18 cellular contexts compared by ENCODE assay signal in the genomic region with DNA sequence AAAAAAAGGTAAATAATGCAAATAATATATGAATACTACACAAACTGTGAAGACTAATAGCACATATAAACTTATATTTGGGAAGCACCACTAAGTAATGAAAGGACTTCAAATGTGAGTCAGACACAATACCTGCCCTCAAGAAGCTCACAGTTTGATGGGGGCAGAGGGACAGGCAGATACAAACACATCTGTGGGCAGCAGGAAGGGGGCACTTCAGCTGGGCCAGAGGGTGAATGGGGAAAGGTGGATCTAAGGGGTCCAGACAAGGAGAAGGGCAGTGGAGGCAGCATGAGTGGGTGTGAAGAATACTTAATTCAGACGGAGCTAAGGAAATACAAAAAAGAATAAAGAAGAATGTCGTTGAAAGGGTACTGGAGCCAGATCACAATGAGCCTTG.
DNase-seq lines count a peak whose midpoint lies in the region; ATAC-seq and TF ChIP-seq lines count a peak whose summit lies in the region.
"Had no signal": no experiment of that assay in that cellular context is flagged by ENCODE, and none has a peak within 500 bp of the region (broad histone marks: within the 10 kb centered on the region; RNA-seq: fewer than 3 reads in every experiment).

No MANE protein-coding gene starts in this region.

- H3K4me3 Mint-ChIP-seq in activated naive CD4-positive, alpha-beta T cell treated with anti-CD3 and anti-CD28 coated beads, Interleukin-2, amount 10 ng/mL, durations not matched to agents 7 days and 5 days, result no peak overlapping the region
- H3K4me3 Mint-ChIP-seq in natural killer cell (peak overlapping the region; percentile 13), nephron (no peak overlapping the region), progenitor cell of endocrine pancreas (ENCODE audit: low read depth) (no peak overlapping the region)
- H3K4me3 Mint-ChIP-seq: CD8-positive, alpha-beta T cell; GM23338; H9 had no signal

- H3K9me3 ChIP-seq in upper lobe of right lung, result no peaks in the 10 kb centered on the region
- H3K9me3 ChIP-seq: Caco-2 had no signal

- H3K27ac ChIP-seq in upper lobe of right lung, result no peak overlapping the region

- peak overlapping the region; percentile 19 for H3K27ac Mint-ChIP-seq in activated naive CD4-positive, alpha-beta T cell treated with anti-CD3 and anti-CD28 coated beads, Interleukin-2, amount 10 ng/mL, durations not matched to agents 7 days and 5 days
- H3K27ac Mint-ChIP-seq in natural killer cell (peak overlapping the region; percentile 80 to 89), nephron (peak overlapping the region; percentile 39 to 68 (median 39)), progenitor cell of endocrine pancreas (peak overlapping the region; percentile 51)
- H3K27ac Mint-ChIP-seq: CD8-positive, alpha-beta T cell; GM23338; H9 had no signal

- intact Hi-C loops in natural killer cell (cut with micrococcal nuclease), result no loop called here
- intact Hi-C loops in upper lobe of right lung (cut with DNase I), result no loop called here

- TF ChIP-seq CTCF in natural killer cell (IDR thresholded peaks at IDR 0.05), result no peak
- TF ChIP-seq CTCF in nephron (IDR thresholded peaks at IDR 0.05; ENCODE audit: unreplicated experiment in 3 of 3), result no peak
- no peak for TF ChIP-seq CTCF in progenitor cell of endocrine pancreas (IDR thresholded peaks at IDR 0.05; ENCODE audit: unreplicated experiment)
- TF ChIP-seq CTCF in upper lobe of right lung (IDR thresholded peaks at IDR 0.05), result no peak

- no peak overlapping the region for H3K4me3 ChIP-seq in upper lobe of right lung
- H3K4me3 ChIP-seq: GM12878, GM23338 had no signal

- peaks cover 2% of the 10 kb centered on the region for H3K4me1 Mint-ChIP-seq in activated naive CD4-positive, alpha-beta T cell treated with anti-CD3 and anti-CD28 coated beads, Interleukin-2, amount 10 ng/mL, durations not matched to agents 7 days and 5 days
- H3K4me1 Mint-ChIP-seq in natural killer cell, result peaks cover 69 to 79% of the 10 kb centered on the region in 2 donors
- H3K4me1 Mint-ChIP-seq in nephron, result peaks cover 36% of the 10 kb centered on the region
- H3K4me1 Mint-ChIP-seq in progenitor cell of endocrine pancreas (ENCODE audit: low read depth), result peaks cover 14% of the 10 kb centered on the region

- CTCF ChIA-PET in activated naive CD4-positive, alpha-beta T cell treated with anti-CD3 and anti-CD28 coated beads, Interleukin-2, amount 10 ng/mL, durations not matched to agents 7 days and 5 days (lab: Charles Lee), result no interaction called here

- no peak for ATAC-seq in natural killer cell
- no peak for ATAC-seq in upper lobe of right lung
- ATAC-seq: CD8-positive, alpha-beta T cell; GM12878; GM23338; HCT116 had no signal

- H3K36me3 Mint-ChIP-seq in activated naive CD4-positive, alpha-beta T cell treated with anti-CD3 and anti-CD28 coated beads, Interleukin-2, amount 10 ng/mL, durations not matched to agents 7 days and 5 days, result peaks cover 16% of the 10 kb centered on the region
- H3K36me3 Mint-ChIP-seq in natural killer cell (peaks cover 8% of the 10 kb centered on the region), nephron (ENCODE audit: low read depth) (peaks cover 29% of the 10 kb centered on the region), progenitor cell of endocrine pancreas (ENCODE audit: insufficient read depth) (peaks cover 2% of the 10 kb centered on the region)
- H3K36me3 Mint-ChIP-seq: CD8-positive, alpha-beta T cell had no signal

- no peaks in the 10 kb centered on the region for H3K36me3 ChIP-seq in upper lobe of right lung

- H3K27me3 ChIP-seq in upper lobe of right lung, result no peaks in the 10 kb centered on the region

- no peaks in the 10 kb centered on the region for H3K4me1 ChIP-seq in upper lobe of right lung
- H3K4me1 ChIP-seq: Caco-2 had no signal

- H3K27me3 Mint-ChIP-seq in activated naive CD4-positive, alpha-beta T cell treated with anti-CD3 and anti-CD28 coated beads, Interleukin-2, amount 10 ng/mL, durations not matched to agents 7 days and 5 days, result no peaks in the 10 kb centered on the region
- H3K27me3 Mint-ChIP-seq in natural killer cell (ENCODE audit: low read depth in 2 of 2) (no peaks in the 10 kb centered on the region), nephron (ENCODE audit: low read depth) (no peaks in the 10 kb centered on the region), progenitor cell of endocrine pancreas (peaks cover 3% of the 10 kb centered on the region)

- no peak for DNase-seq in activated naive CD4-positive, alpha-beta T cell treated with anti-CD3 and anti-CD28 coated beads, Interleukin-2, amount 10 ng/mL, durations not matched to agents 7 days and 5 days
- no peak for DNase-seq in activated naive CD4-positive, alpha-beta T cell treated with Interleukin-2 at 50 U/mL for 16 hours
- DNase-seq in natural killer cell, result no peak
- DNase-seq in progenitor cell of endocrine pancreas (ENCODE audit: low spot score, unreplicated experiment), result no peak
- no peak for DNase-seq in SHP77 treated with DMSO at 0.1 percent for 48 hours (lab: John Stamatoyannopoulos, UW)
- DNase-seq in upper lobe of right lung, result no peak
- DNase-seq: C1 segment of cervical spinal cord; Caco-2; CD8-positive, alpha-beta T cell; DMS 273 treated with DMSO at 0.1 percent for 48 hours; DMS79; EL; GDM1; H9 had no signal

- H3K9me3 Mint-ChIP-seq in activated naive CD4-positive, alpha-beta T cell treated with anti-CD3 and anti-CD28 coated beads, Interleukin-2, amount 10 ng/mL, durations not matched to agents 7 days and 5 days, result no peaks in the 10 kb centered on the region
- H3K9me3 Mint-ChIP-seq in natural killer cell (no peaks in the 10 kb centered on the region), nephron (peaks cover 3% of the 10 kb centered on the region), progenitor cell of endocrine pancreas (ENCODE audit: low read depth) (peaks cover 7% of the 10 kb centered on the region)
- H3K9me3 Mint-ChIP-seq: CD8-positive, alpha-beta T cell; GM23338; H9 had no signal

Comparison
In these comparisons a context has a peak if more than half of its experiments do, and no peak if none do; other contexts are left out.
1. H3K27ac Mint-ChIP-seq: peak in every context shown above with its lines; median percentile 84 in natural killer cell; 51 in progenitor cell of endocrine pancreas; 39 in nephron; 19 in activated naive CD4-positive, alpha-beta T cell treated with anti-CD3 and anti-CD28 coated beads, Interleukin-2, amount 10 ng/mL, durations not matched to agents 7 days and 5 days.